Comparison of ENCODE assay signal across 23 cellular contexts in genomic region chr1:219880765-219881457, GRCh38. TPM values are rescaled to one million over a fixed set of nuclear protein-coding genes. Genes with fewer than 3 reads are reported as not detected.
"Had no signal": no experiment of that assay in that cellular context is flagged by ENCODE, and none has a peak within 500 bp of the region (broad histone marks: within the 10 kb centered on the region; RNA-seq: fewer than 3 reads in every experiment).

No MANE protein-coding gene starts in this region.

- H3K4me3 Mint-ChIP-seq: endodermal cell; natural killer cell; neural crest cell; stimulated activated naive CD8-positive, alpha-beta T cell treated with anti-CD3 and anti-CD28 coated beads, Interleukin-15, Interleukin-2, amounts not matched to agents 100 ng/mL and 50 ng/mL, for 24 hours had no signal

- FAIRE-seq: endothelial cell of umbilical vein had no signal

- ATAC-seq: heart left ventricle, mucosa of descending colon, natural killer cell, upper lobe of right lung had no signal

- H3K27me3 ChIP-seq: right atrium auricular region, testis, tibial nerve, vagina had no signal

- H3K9me3 Mint-ChIP-seq: endodermal cell; neural crest cell; stimulated activated naive CD8-positive, alpha-beta T cell treated with anti-CD3 and anti-CD28 coated beads, Interleukin-15, Interleukin-2, amounts not matched to agents 100 ng/mL and 50 ng/mL, for 24 hours had no signal

- H3K9me3 ChIP-seq: heart left ventricle, mucosa of descending colon, right atrium auricular region, testis, tibial nerve, upper lobe of right lung, vagina had no signal

- H3K4me1 ChIP-seq: heart left ventricle, right atrium auricular region, testis, tibial nerve, upper lobe of right lung, vagina had no signal

- H3K4me3 ChIP-seq: coronary artery, heart left ventricle, mucosa of descending colon, right atrium auricular region, smooth muscle cell, testis, tibial nerve, upper lobe of right lung, vagina had no signal

- DNase-seq: effector CD4-positive, alpha-beta T cell; endodermal cell; foreskin melanocyte; heart left ventricle; hippocampal formation; mammary epithelial cell; mucosa of descending colon; natural killer cell; posterior cingulate gyrus; stimulated activated CD4-positive, alpha-beta T cell treated with anti-CD3 and anti-CD28 coated beads, Interleukin-2, amount 100 ng/mL, for 48 hours; testis; upper lobe of right lung had no signal

- H3K36me3 Mint-ChIP-seq: natural killer cell had no signal

- H3K4me1 Mint-ChIP-seq: natural killer cell had no signal

- H3K36me3 ChIP-seq: heart left ventricle, right atrium auricular region, tibial nerve, upper lobe of right lung, vagina had no signal

- H3K27ac ChIP-seq: coronary artery, heart left ventricle, right atrium auricular region, testis, tibial nerve, upper lobe of right lung, vagina had no signal

- H3K27ac Mint-ChIP-seq: endodermal cell; natural killer cell; stimulated activated naive CD8-positive, alpha-beta T cell treated with anti-CD3 and anti-CD28 coated beads, Interleukin-15, Interleukin-2, amounts not matched to agents 100 ng/mL and 50 ng/mL, for 24 hours had no signal

RNA-seq across cellular contexts. Expression of gene SLC30A10, which starts 47.4 kb away (rescaled TPM):
- total RNA-seq: dermis microvascular lymphatic vessel endothelial cell, endothelial cell of umbilical vein, glomerular endothelial cell, kidney epithelial cell, mammary epithelial cell, natural killer cell, right atrium auricular region, smooth muscle cell, upper lobe of right lung had no signal
- polyA plus RNA-seq: endothelial cell of umbilical vein, mammary epithelial cell, smooth muscle cell had no signal
